In genomic region chrX:48487362-48487785, GRCh38 we compare ENCODE assay signal across 11 cellular contexts. TPM values are rescaled to one million over a fixed set of nuclear protein-coding genes. Genes with fewer than 3 reads are reported as not detected.
DNase-seq lines count a peak whose midpoint lies in the region; ATAC-seq and TF ChIP-seq lines count a peak whose summit lies in the region.
"Had no signal": no experiment of that assay in that cellular context is flagged by ENCODE, and none has a peak within 500 bp of the region (broad histone marks: within the 10 kb centered on the region; RNA-seq: fewer than 3 reads in every experiment).

No MANE protein-coding gene starts in this region.

- TF ChIP-seq CTCF in fibroblast of mammary gland (conservative IDR thresholded peaks at IDR 0.05; ENCODE audit: control insufficient read depth, insufficient read depth, low read depth, low read length), result no peak
- TF ChIP-seq CTCF in retinal pigment epithelial cell (conservative IDR thresholded peaks at IDR 0.05; ENCODE audit: low read depth, low read length), result no peak

- H3K4me3 ChIP-seq in fibroblast of mammary gland (ENCODE audit: control insufficient read depth, low read depth, low read length) (no peak overlapping the region), retinal pigment epithelial cell (ENCODE audit: low read length) (no peak overlapping the region)

- ATAC-seq in HG02798 (IDR thresholded peaks at IDR 0.05; ENCODE audit: poor library complexity, unreplicated experiment) (no peak), GM18873 (IDR thresholded peaks at IDR 0.05; ENCODE audit: low FRiP score, unreplicated experiment) (no peak), GM19023 (IDR thresholded peaks at IDR 0.05; ENCODE audit: unreplicated experiment) (no peak)
- ATAC-seq: activated T-helper 17 cell treated with anti-CD3 and anti-CD28 coated beads, Interleukin-2, amount 50 U/mL, for 72 hours had no signal

- DNase-seq in ELF-1 (ENCODE audit: low read depth, low spot score), result peak; percentile 53
- peak; percentile 99 for DNase-seq in RPMI7951 (ENCODE audit: low read depth)
- peak; percentile 94 for DNase-seq in fibroblast of mammary gland (ENCODE audit: low read depth)
- DNase-seq in retinal pigment epithelial cell (ENCODE audit: low read depth), result peak; percentile 82
- no peak for DNase-seq in T-helper 9 cell
- DNase-seq: DMS79, NCI-H524 had no signal

RNA-seq across cellular contexts. Expression of gene FTSJ1, which starts 11.4 kb away (rescaled TPM):
- total RNA-seq in RPMI7951 (2014; rRNA removed; shearing (Covaris generic)), result 120 and 137 TPM in 2 replicates

RNA-seq across cellular contexts. Expression of gene SLC38A5, which starts 17.3 kb away (rescaled TPM):
- total RNA-seq in RPMI7951 (2014; rRNA removed; shearing (Covaris generic)), result 0.24 and 0.98 TPM in 2 replicates

RNA-seq across cellular contexts. Expression of gene PORCN, which starts 21.4 kb away (rescaled TPM):
- 27.2 and 33.6 TPM in 2 replicates for total RNA-seq in RPMI7951 (2014; rRNA removed; shearing (Covaris generic))

RNA-seq across cellular contexts. Expression of gene EBP, which starts 34.2 kb away (rescaled TPM):
- total RNA-seq in RPMI7951 (2014; rRNA removed; shearing (Covaris generic)), result 135 and 174 TPM in 2 replicates

RNA-seq across cellular contexts. Expression of gene TBC1D25, which starts 52.1 kb away (rescaled TPM):
- total RNA-seq in RPMI7951 (2014; rRNA removed; shearing (Covaris generic)), result 5.9 and 7.4 TPM in 2 replicates
